10 cellular contexts compared by ENCODE assay signal in genomic region chr2:128727914-128728313, GRCh38.
DNase-seq lines count a peak whose midpoint lies in the region; ATAC-seq and TF ChIP-seq lines count a peak whose summit lies in the region.
"Had no signal": no experiment of that assay in that cellular context is flagged by ENCODE, and none has a peak within 500 bp of the region (broad histone marks: within the 10 kb centered on the region; RNA-seq: fewer than 3 reads in every experiment).

No MANE protein-coding gene starts in this region.

- H3K4me1 Mint-ChIP-seq in HFFc6 (ENCODE audit: low read depth) (peaks cover 14% of the 10 kb centered on the region), type B pancreatic cell (ENCODE audit: unreplicated experiment) (peaks cover 9% of the 10 kb centered on the region)

- H3K27me3 ChIP-seq in foreskin keratinocyte = no peaks in the 10 kb centered on the region

- no peaks in the 10 kb centered on the region for H3K36me3 Mint-ChIP-seq in HFFc6 (ENCODE audit: low read depth)
- peaks cover 6% of the 10 kb centered on the region for H3K36me3 Mint-ChIP-seq in type B pancreatic cell

- no peaks in the 10 kb centered on the region for H3K4me1 ChIP-seq in foreskin keratinocyte

- no peaks in the 10 kb centered on the region for H3K9me3 Mint-ChIP-seq in HFFc6
- peaks cover 13% of the 10 kb centered on the region for H3K9me3 Mint-ChIP-seq in type B pancreatic cell

- H3K27me3 Mint-ChIP-seq in HFFc6 (ENCODE audit: insufficient read depth) = peaks cover 10% of the 10 kb centered on the region
- peaks cover 4% of the 10 kb centered on the region for H3K27me3 Mint-ChIP-seq in type B pancreatic cell

- in situ Hi-C loops in GM13977 (cut with MboI; ENCODE audit: low pct_unique_long_range_greater_than_20kb, low sequenced_read_pairs, unreplicated experiment) = loop anchor here (25.0 kb wide), 1 partner anchor 1134 kb away; no protein-coding TSS in a partner anchor

- peak; percentile 45 for DNase-seq in EL
- DNase-seq in HFFc6 = peak; percentile 75
- DNase-seq in NCI-H226 = peak; percentile 77
- peak; percentile 66 to 80 for DNase-seq in foreskin keratinocyte
- no peak for DNase-seq in NCI-H1694 (lab: John Stamatoyannopoulos, UW)
- no peak for DNase-seq in type B pancreatic cell (ENCODE audit: extremely low spot score, unreplicated experiment)
- DNase-seq in GM13977 (ENCODE audit: low spot score) = no peak
- DNase-seq: MM.1S, right cardiac atrium had no signal

- TF ChIP-seq CTCF in HFFc6 (IDR thresholded peaks at IDR 0.05) (no peak), foreskin keratinocyte (conservative IDR thresholded peaks at IDR 0.05) (no peak), type B pancreatic cell (conservative IDR thresholded peaks at IDR 0.05) (no peak), GM13977 (IDR thresholded peaks at IDR 0.05; ENCODE audit: extremely low read depth, insufficient read depth, missing control alignments) (no peak)

- ATAC-seq in foreskin keratinocyte (peak; percentile 89), GM18498 (IDR thresholded peaks at IDR 0.05; ENCODE audit: unreplicated experiment) (no peak)
- ATAC-seq: right cardiac atrium had no signal

- H3K27ac ChIP-seq in foreskin keratinocyte = no peak overlapping the region

- H3K4me3 Mint-ChIP-seq in HFFc6 = no peak overlapping the region
- H3K4me3 Mint-ChIP-seq in type B pancreatic cell = no peak overlapping the region

- no peak overlapping the region for H3K27ac Mint-ChIP-seq in HFFc6
- no peak overlapping the region for H3K27ac Mint-ChIP-seq in type B pancreatic cell

Comparison
In these comparisons a context has a peak if more than half of its experiments do, and no peak if none do; other contexts are left out.
1. DNase-seq: peak in EL (single experiment), HFFc6 (single experiment), NCI-H226 (single experiment) and foreskin keratinocyte (2 of 2); none in NCI-H1694 (single experiment), type B pancreatic cell (single experiment) and GM13977 (single experiment).